1 cellular context compared by ENCODE assay signal in genomic region chr7:150955519-150956394, GRCh38.
A peak's percentile ranks its signal among the peaks of the same experiment; 100 is the strongest.
TF ChIP-seq lines count a peak whose summit lies in the region.

No MANE protein-coding gene starts in this region.

TF ChIP-seq in K562, 482 proteins besides CTCF, POLR2A, EP300 and RAD21 (continued from another document and continues in another):
- TF ChIP-seq ZMIZ1 (IDR thresholded peaks at IDR 0.05; ENCODE audit: low read depth in 2 of 2, low read length in 2 of 2) (peak in 1 of 2 experiments; percentile 85; a peak in 2 of 4 replicates), BHLHE40 (IDR thresholded peaks at IDR 0.05; ENCODE audit: low read length) (peak; percentile 89), SUPT5H (IDR thresholded peaks at IDR 0.05) (peak; percentile 83), XRCC4 (IDR thresholded peaks at IDR 0.05; ENCODE audit: extremely low read depth, insufficient read depth, insufficient read length) (no peak), NFIX (CRISPR knock-in tag; IDR thresholded peaks at IDR 0.05; ENCODE audit: low read depth) (0 out of 2 replicates have a peak, but pooled peaks have one; percentile 22), HLTF (IDR thresholded peaks at IDR 0.05) (peak; percentile 93), DPF2 (IDR thresholded peaks at IDR 0.05) (peak; percentile 95), RFX5 (IDR thresholded peaks at IDR 0.05; ENCODE audit: low read depth, low read length) (no peak), PHB2 (IDR thresholded peaks at IDR 0.05; ENCODE audit: low read depth) (no peak), TEAD1 (CRISPR knock-in tag; IDR thresholded peaks at IDR 0.05) (peak in 1 of 2 experiments; percentile 37; a peak in 3 of 4 replicates), BACH1 (tag; IDR thresholded peaks at IDR 0.05) (no peak), PYGO2 (tag; IDR thresholded peaks at IDR 0.05) (no peak), ZC3H8 (IDR thresholded peaks at IDR 0.05) (no peak; the same call in 1 of the 2 replicates), TCF15 (CRISPR knock-in tag; IDR thresholded peaks at IDR 0.05) (no peak; the same call in 1 of the 2 replicates), ZNF253 (CRISPR knock-in tag; conservative IDR thresholded peaks at IDR 0.05) (no peak), ARID1B (IDR thresholded peaks at IDR 0.05) (peak; percentile 88), ZNF24 (IDR thresholded peaks at IDR 0.05) (peak; percentile 45; the same call in 1 of the 2 replicates), POLR2AphosphoS5 (IDR thresholded peaks at IDR 0.05; ENCODE audit: control insufficient read depth, insufficient read depth, low read depth, low read length) (peak; percentile 88), ZNF57 (CRISPR knock-in tag; IDR thresholded peaks at IDR 0.05) (0 out of 2 replicates have a peak, but pooled peaks have one; percentile 74), ZNF407 (IDR thresholded peaks at IDR 0.05; ENCODE audit: low read depth) (no peak), ZFX (CRISPR knock-in tag; IDR thresholded peaks at IDR 0.05) (peak; percentile 56), SMAD2 (IDR thresholded peaks at IDR 0.05; ENCODE audit: low read depth, low read length) (no peak), CUX1 (CRISPR knock-in tag; IDR thresholded peaks at IDR 0.05) (no peak), PRDM10 (IDR thresholded peaks at IDR 0.05; ENCODE audit: partially characterized antibody) (peak; percentile 40), ESRRA (IDR thresholded peaks at IDR 0.05; ENCODE audit: borderline replicate concordance, low read depth) (peak; percentile 55), AFF4 (CRISPR knock-in tag; IDR thresholded peaks at IDR 0.05) (no peak; the same call in 1 of the 2 replicates), PML (IDR thresholded peaks at IDR 0.05; ENCODE audit: low read length) (peak; percentile 45; the same call in 1 of the 2 replicates), ZBTB2 (IDR thresholded peaks at IDR 0.05) (peak; percentile 92)
